In genomic region chr5:12292610-12293204, GRCh38 we compare ENCODE assay signal across 1 cellular context.
TF ChIP-seq lines count a peak whose summit lies in the region.

No MANE protein-coding gene starts in this region.

TF ChIP-seq in GM23338, 12 proteins besides CTCF, POLR2A, EP300 and RAD21 (continued from another document):
- TF ChIP-seq ZNF462 (CRISPR knock-in tag; IDR thresholded peaks at IDR 0.05) (no peak), NANOG (IDR thresholded peaks at IDR 0.05; ENCODE audit: borderline replicate concordance) (no peak)
TF ChIP-seq in GM23338: peak in this region for 1.
